19 cellular contexts compared by ENCODE assay signal in the genomic region with DNA sequence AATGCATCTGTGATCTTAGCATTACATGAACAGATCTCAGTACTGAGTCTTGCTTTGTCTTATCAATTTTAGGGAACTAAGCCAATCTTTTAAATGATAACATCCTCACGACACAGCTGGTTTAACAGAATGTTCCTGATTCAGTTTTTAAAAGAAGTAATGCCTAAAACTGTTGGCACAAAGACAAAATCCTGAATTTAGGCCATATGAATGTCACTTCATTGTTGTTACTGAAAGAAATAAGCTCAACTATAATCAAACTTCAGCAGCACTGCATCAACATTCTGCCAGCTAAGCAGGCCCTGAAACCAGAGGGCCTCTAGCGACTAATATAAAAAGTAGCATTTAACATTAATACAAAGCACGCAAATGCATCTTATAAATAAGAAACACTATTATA.
"Had no signal": no experiment of that assay in that cellular context is flagged by ENCODE, and none has a peak within 500 bp of the region (broad histone marks: within the 10 kb centered on the region; RNA-seq: fewer than 3 reads in every experiment).

No MANE protein-coding gene starts in this region.

- H3K4me1 ChIP-seq: colonic mucosa had no signal

- H3K36me3 ChIP-seq: colonic mucosa, heart right ventricle, right atrium auricular region, sigmoid colon, stomach, suprapubic skin, thyroid gland, vagina had no signal

- H3K4me3 ChIP-seq: colonic mucosa, heart right ventricle, right atrium auricular region, sigmoid colon, skin epidermis, stomach, suprapubic skin, thyroid gland, vagina had no signal

- DNase-seq: colonic mucosa; dermis blood vessel endothelial cell; effector CD4-positive, alpha-beta T cell; endodermal cell; erythroblast; heart right ventricle; kidney glomerular epithelial cell; mammary epithelial cell; natural killer cell; sigmoid colon; stimulated activated CD4-positive, alpha-beta T cell treated with anti-CD3 and anti-CD28 coated beads, Interleukin-2, amount 100 ng/mL, for 24 hours; stimulated activated CD4-positive, alpha-beta T cell treated with anti-CD3 and anti-CD28 coated beads, Interleukin-4, amount 100 ng/mL, for 4 hours; stimulated activated naive B cell treated with anti-CD40 and anti-IgM and Interleukin-4, amounts not matched to agents 10 μg/mL and 1 μg/mL and 100 μg/mL, for 72 hours; stomach; thyroid gland had no signal

- H3K9me3 ChIP-seq: colonic mucosa, heart right ventricle, right atrium auricular region, sigmoid colon, stomach, suprapubic skin, thyroid gland, vagina had no signal

- ATAC-seq: heart right ventricle; natural killer cell; stimulated activated naive B cell treated with anti-CD40 and anti-IgM and Interleukin-4, amounts not matched to agents 10 μg/mL and 1 μg/mL and 100 μg/mL, for 72 hours had no signal
